Comparison of ENCODE assay signal across 25 cellular contexts in genomic region chr2:221454459-221455105, GRCh38.
"Had no signal": no experiment of that assay in that cellular context is flagged by ENCODE, and none has a peak within 500 bp of the region (broad histone marks: within the 10 kb centered on the region; RNA-seq: fewer than 3 reads in every experiment).

No MANE protein-coding gene starts in this region.

- H3K9me3 ChIP-seq: adrenal gland, breast epithelium had no signal

- H3K27ac ChIP-seq: adrenal gland, breast epithelium, coronary artery, PC-9 had no signal

- H3K27ac Mint-ChIP-seq: activated CD4-positive, alpha-beta T cell treated with anti-CD3 and anti-CD28 coated beads, Interleukin-2, amount 10 ng/mL, durations not matched to agents 7 days and 5 days; activated CD8-positive, alpha-beta T cell treated with anti-CD3 and anti-CD28 coated beads for 36 hours; activated naive CD8-positive, alpha-beta T cell treated with anti-CD3 and anti-CD28 coated beads, Interleukin-2, amount 10 ng/mL, durations not matched to agents 7 days and 5 days; activated T-cell treated with anti-CD3 and anti-CD28 coated beads, Interleukin-2, amount 50 U/mL, for 72 hours; activated T-helper 2 cell treated with anti-CD3 and anti-CD28 coated beads, Interferon-gamma antibody, Interleukin-2, Interleukin-4, amounts not matched to agents 10 μg/mL and 5 μg/mL and 100 μg/mL, durations not matched to agents 14 hours and 24 hours and 36 hours; T-helper 17 cell had no signal

- H3K4me2 ChIP-seq: PC-9 had no signal

- H3K4me3 Mint-ChIP-seq: activated CD4-positive, alpha-beta T cell treated with anti-CD3 and anti-CD28 coated beads, Interleukin-2, amount 10 ng/mL, durations not matched to agents 7 days and 5 days; activated CD8-positive, alpha-beta T cell treated with anti-CD3 and anti-CD28 coated beads for 36 hours; activated naive CD8-positive, alpha-beta T cell treated with anti-CD3 and anti-CD28 coated beads, Interleukin-2, amount 10 ng/mL, durations not matched to agents 7 days and 5 days; activated T-cell treated with anti-CD3 and anti-CD28 coated beads, Interleukin-2, amount 50 U/mL, for 72 hours; T-helper 17 cell had no signal

- H3K4me1 Mint-ChIP-seq: activated naive CD8-positive, alpha-beta T cell treated with anti-CD3 and anti-CD28 coated beads, Interleukin-2, amount 10 ng/mL, durations not matched to agents 7 days and 5 days had no signal

- H3K4me1 ChIP-seq: adrenal gland, breast epithelium had no signal

- DNase-seq: activated CD4-positive, alpha-beta T cell treated with anti-CD3 and anti-CD28 coated beads, Interleukin-2, amount 10 ng/mL, durations not matched to agents 7 days and 5 days; activated CD4-positive, CD25-positive, alpha-beta regulatory T cell; activated CD8-positive, alpha-beta memory T cell treated with anti-CD3 and anti-CD28 coated beads, Interleukin-2, amount 50 U/mL, for 4 hours; activated CD8-positive, alpha-beta T cell treated with anti-CD3 and anti-CD28 coated beads for 36 hours; activated naive CD4-positive, alpha-beta T cell treated with anti-CD3 and anti-CD28 coated beads, Interleukin-2, amount 50 U/mL, for 16 hours; activated naive CD8-positive, alpha-beta T cell treated with anti-CD3 and anti-CD28 coated beads, Interleukin-2, amount 10 ng/mL, durations not matched to agents 7 days and 5 days; activated T-cell treated with anti-CD3 and anti-CD28 coated beads, Interleukin-2, amount 50 U/mL, for 72 hours; adrenal gland; aorta; central memory CD4-positive, alpha-beta T cell; Kasumi-1; NCI-H1048; NCI-H1930; NCI-H2171; NCI-H2227 treated with DMSO at 0.1 percent for 48 hours; NCI-H526; NCI-H774; NK-92 treated with Interleukin-12 subunit alpha and Interleukin-12 subunit beta, amount 100 ng/mL, for 24 hours; PC-9; SHP77 treated with DMSO at 0.1 percent for 48 hours; T-helper 17 cell; T-helper 9 cell had no signal

- H2AFZ ChIP-seq: PC-9 had no signal

- H3K9me3 Mint-ChIP-seq: activated CD4-positive, alpha-beta T cell treated with anti-CD3 and anti-CD28 coated beads, Interleukin-2, amount 10 ng/mL, durations not matched to agents 7 days and 5 days; activated CD8-positive, alpha-beta T cell treated with anti-CD3 and anti-CD28 coated beads for 36 hours; activated naive CD8-positive, alpha-beta T cell treated with anti-CD3 and anti-CD28 coated beads, Interleukin-2, amount 10 ng/mL, durations not matched to agents 7 days and 5 days; activated T-cell treated with anti-CD3 and anti-CD28 coated beads, Interleukin-2, amount 50 U/mL, for 72 hours; activated T-helper 2 cell treated with anti-CD3 and anti-CD28 coated beads, Interferon-gamma antibody, Interleukin-2, Interleukin-4, amounts not matched to agents 10 μg/mL and 5 μg/mL and 100 μg/mL, durations not matched to agents 14 hours and 24 hours and 36 hours had no signal

- H3K27me3 Mint-ChIP-seq: activated CD8-positive, alpha-beta T cell treated with anti-CD3 and anti-CD28 coated beads for 36 hours; T-helper 17 cell had no signal

- H3K27me3 ChIP-seq: adrenal gland, breast epithelium had no signal

- ATAC-seq: activated CD8-positive, alpha-beta T cell treated with anti-CD3 and anti-CD28 coated beads for 36 hours; activated T-cell treated with anti-CD3 and anti-CD28 coated beads, Interleukin-2, amount 50 U/mL, for 72 hours; T-helper 17 cell had no signal

- H3K36me3 Mint-ChIP-seq: activated naive CD8-positive, alpha-beta T cell treated with anti-CD3 and anti-CD28 coated beads, Interleukin-2, amount 10 ng/mL, durations not matched to agents 7 days and 5 days had no signal
